ENCODE assay signal across 8 cellular contexts in genomic region chr17:18184143-18185007, GRCh38. TPM values are rescaled to one million over a fixed set of nuclear protein-coding genes. Genes with fewer than 3 reads are reported as not detected.
DNase-seq lines count a peak whose midpoint lies in the region; ATAC-seq and TF ChIP-seq lines count a peak whose summit lies in the region.

No MANE protein-coding gene starts in this region.

- H3K79me2 ChIP-seq in GM23338 (replicated peaks; ENCODE audit: insufficient read depth): peaks cover 52% of the 10 kb centered on the region
- peaks cover 43% of the 10 kb centered on the region for H3K79me2 ChIP-seq in OCI-LY1 (ENCODE audit: insufficient read depth, low read length)

- no peaks in the 10 kb centered on the region for H3K9me2 ChIP-seq in GM23338 (ENCODE audit: insufficient read depth)
- no peaks in the 10 kb centered on the region for H3K9me2 ChIP-seq in OCI-LY1 (ENCODE audit: low read depth, low read length)

- H3K27ac ChIP-seq in C4-2B (peak overlapping the region; percentile 98), GM23338 (ENCODE audit: low read depth) (no peak overlapping the region), OCI-LY1 (ENCODE audit: low read depth, low read length, poor library complexity, severe bottlenecking) (peak overlapping the region; percentile 90), neuronal stem cell (replicated peaks; ENCODE audit: low read length) (no peak overlapping the region)

- peak overlapping the region; percentile 20 for H2AK5ac ChIP-seq in neuronal stem cell (ENCODE audit: low read depth, low read length)

- H3K9me3 ChIP-seq in OCI-LY1 (ENCODE audit: low read length): no peaks in the 10 kb centered on the region
- no peaks in the 10 kb centered on the region for H3K9me3 ChIP-seq in neuronal stem cell (replicated peaks in 1 of 2; ENCODE audit: control insufficient read depth in 2 of 2, insufficient read depth in 1 of 2, low read depth in 1 of 2, low read length in 2 of 2)

- peak; percentile 10 for ATAC-seq in GM23338

- H3K4me3 ChIP-seq in GM23338 (peak overlapping the region; percentile 67), OCI-LY1 (ENCODE audit: low read depth, low read length, poor library complexity, severe bottlenecking) (peak overlapping the region; percentile 69), fibroblast of villous mesenchyme (ENCODE audit: low read depth, low read length) (peak overlapping the region; percentile 81), neuronal stem cell (ENCODE audit: low read length in 2 of 2) (peak overlapping the region; percentile 89 to 97)

- H3K4me1 Mint-ChIP-seq in GM23338: peaks cover 39% of the 10 kb centered on the region

- no peaks in the 10 kb centered on the region for H3K9me3 Mint-ChIP-seq in GM23338

- H3F3A ChIP-seq in GM23338 (replicated peaks; ENCODE audit: low read depth): peaks cover 22% of the 10 kb centered on the region
- H3F3A ChIP-seq in OCI-LY1 (ENCODE audit: insufficient read depth, low read length): no peaks in the 10 kb centered on the region

- H2BK15ac ChIP-seq in neuronal stem cell (ENCODE audit: low read length): no peak overlapping the region

- H3K4me1 ChIP-seq in GM23338 (ENCODE audit: insufficient read depth): peaks cover 26% of the 10 kb centered on the region
- H3K4me1 ChIP-seq in OCI-LY1 (ENCODE audit: insufficient read depth, low read length, severe bottlenecking): peaks cover 48% of the 10 kb centered on the region
- peaks cover 33% of the 10 kb centered on the region in 2 donors for H3K4me1 ChIP-seq in neuronal stem cell (ENCODE audit: control insufficient read depth in 2 of 2, insufficient read depth in 1 of 2, low read depth in 1 of 2, low read length in 2 of 2)

- H2BK12ac ChIP-seq in neuronal stem cell (ENCODE audit: low read length): no peak overlapping the region

- H3K18ac ChIP-seq in neuronal stem cell (ENCODE audit: low read length): peak overlapping the region; percentile 64

- peaks cover 7% of the 10 kb centered on the region for H3K79me1 ChIP-seq in neuronal stem cell (ENCODE audit: low read depth, low read length)

- peak overlapping the region; percentile 97 for H2BK5ac ChIP-seq in neuronal stem cell (ENCODE audit: low read length)

- peak; percentile 70 for DNase-seq in GM23338 (ENCODE audit: low spot score)
- DNase-seq in activated effector memory CD4-positive, alpha-beta T cell treated with Interleukin-2 at 50 U/mL for 16 hours: peak; percentile 49
- DNase-seq in fibroblast of villous mesenchyme (ENCODE audit: low read depth): peak; percentile 51
- peak; percentile 33 for DNase-seq in neuronal stem cell (ENCODE audit: low spot score)
- DNase-seq in superior temporal gyrus (ENCODE audit: extremely low spot score): peak; percentile 48
- DNase-seq in NCI-H1930 (lab: John Stamatoyannopoulos, UW): no peak

- H3K36me3 ChIP-seq in GM23338 (ENCODE audit: insufficient read depth): peaks cover 7% of the 10 kb centered on the region; the same call in 1 of the 2 replicates
- H3K36me3 ChIP-seq in OCI-LY1 (ENCODE audit: insufficient read depth, low read length): peaks cover 30% of the 10 kb centered on the region; the same call in 1 of the 2 replicates
- H3K36me3 ChIP-seq in neuronal stem cell (replicated peaks in 1 of 2; ENCODE audit: control insufficient read depth in 2 of 2, insufficient read depth in 2 of 2, low read length in 2 of 2): peaks cover 19 to 43% of the 10 kb centered on the region in 2 donors

- H3K23ac ChIP-seq in neuronal stem cell (ENCODE audit: low read depth, low read length, poor library complexity): peak overlapping the region; percentile 96

- TF ChIP-seq CTCF in C4-2B (conservative IDR thresholded peaks at IDR 0.05): no peak; the same call in 1 of the 2 replicates
- TF ChIP-seq CTCF in GM23338 (conservative IDR thresholded peaks at IDR 0.05; ENCODE audit: low read depth in 2 of 2): peak in 1 of 2 experiments; percentile 20; a peak in 1 of 4 replicates
- no peak for TF ChIP-seq CTCF in OCI-LY1 (IDR thresholded peaks at IDR 0.05; ENCODE audit: low read length)
- no peak for TF ChIP-seq CTCF in fibroblast of villous mesenchyme (IDR thresholded peaks at IDR 0.05; ENCODE audit: insufficient read depth, low read depth, low read length)

- peak overlapping the region; percentile 86 for H3K9ac ChIP-seq in OCI-LY1 (ENCODE audit: low read length)
- peak overlapping the region; percentile 97 for H3K9ac ChIP-seq in neuronal stem cell (ENCODE audit: low read depth, low read length, poor library complexity)

- peaks cover 12% of the 10 kb centered on the region for H3K27me3 Mint-ChIP-seq in GM23338 (ENCODE audit: insufficient read depth, low read depth, poor library complexity)

- H3K36me3 Mint-ChIP-seq in GM23338 (ENCODE audit: low read depth): peaks cover 31% of the 10 kb centered on the region

- no CpG with 5 or more reads among the region's 91 CpGs for WGBS in neuronal stem cell (ENCODE audit: extremely low coverage in 2 of 2, insufficient read length in 2 of 2, insufficient replicate concordance in 1 of 2), 2 donors

- H4K91ac ChIP-seq in neuronal stem cell (ENCODE audit: low read depth, low read length, poor library complexity): no peak overlapping the region

- H3K14ac ChIP-seq in neuronal stem cell (ENCODE audit: low read length): peak overlapping the region; percentile 92

- no peaks in the 10 kb centered on the region for H3K27me3 ChIP-seq in GM23338 (ENCODE audit: insufficient read depth)
- H3K27me3 ChIP-seq in OCI-LY1 (ENCODE audit: insufficient read depth, low read length): no peaks in the 10 kb centered on the region
- no peaks in the 10 kb centered on the region for H3K27me3 ChIP-seq in neuronal stem cell (ENCODE audit: control insufficient read depth in 3 of 3, insufficient read depth in 3 of 3, low read depth in 1 of 3, low read length in 3 of 3)

- H3K4me3 Mint-ChIP-seq in GM23338: peak overlapping the region; percentile 94

- no peak overlapping the region for H4K8ac ChIP-seq in neuronal stem cell (ENCODE audit: low read depth, low read length)

- H3K4ac ChIP-seq in neuronal stem cell (ENCODE audit: low read length): no peak overlapping the region

- no peak overlapping the region for H2BK120ac ChIP-seq in neuronal stem cell (ENCODE audit: low read depth, low read length)

- H2AFZ ChIP-seq in GM23338 (peak overlapping the region; percentile 14; the same call in 1 of the 2 replicates), OCI-LY1 (ENCODE audit: low read length) (no peak overlapping the region), neuronal stem cell (ENCODE audit: low read length) (peak overlapping the region; percentile 95)

- H3K27ac Mint-ChIP-seq in GM23338: peak overlapping the region; percentile 70; the same call in 1 of the 2 replicates

- peak overlapping the region; percentile 100 for H3K4me2 ChIP-seq in GM23338
- peak overlapping the region; percentile 90 for H3K4me2 ChIP-seq in OCI-LY1 (ENCODE audit: low read length)
- H3K4me2 ChIP-seq in neuronal stem cell (ENCODE audit: insufficient read depth, low read length, poor library complexity, severe bottlenecking): peak overlapping the region; percentile 99

- peaks cover 47% of the 10 kb centered on the region for H4K20me1 ChIP-seq in GM23338 (replicated peaks; ENCODE audit: insufficient read depth)
- H4K20me1 ChIP-seq in OCI-LY1 (ENCODE audit: insufficient read depth, low read length): no peaks in the 10 kb centered on the region

RNA-seq across cellular contexts. Expression of gene ALKBH5, which starts 0.7 kb away (rescaled TPM):
- total RNA-seq in GM23338 (2014; rRNA removed; shearing (Covaris generic)): 103 and 117 TPM in 2 replicates
- 32.2 TPM in 2 replicates for polyA plus RNA-seq in GM23338 (2016; fragmentation: Nextera tagmentation; extraction: Ambion mirVana)
- total RNA-seq in fibroblast of villous mesenchyme: 113 and 144 TPM in 2 replicates
- 74.3 TPM for polyA plus RNA-seq in neuronal stem cell (2013, experiment 1 of 2)
- polyA plus RNA-seq in neuronal stem cell (2013, experiment 2 of 2): 79.4 TPM

RNA-seq across cellular contexts. Expression of gene LLGL1, which starts 41.1 kb away (rescaled TPM):
- total RNA-seq in GM23338 (2014; rRNA removed; shearing (Covaris generic)): 118 and 129 TPM in 2 replicates
- polyA plus RNA-seq in GM23338 (2016; fragmentation: Nextera tagmentation; extraction: Ambion mirVana): 5.9 TPM in 2 replicates
- 44.0 and 49.3 TPM in 2 replicates for total RNA-seq in fibroblast of villous mesenchyme
- polyA plus RNA-seq in neuronal stem cell (2013, experiment 1 of 2): 72.8 TPM
- 73.5 TPM for polyA plus RNA-seq in neuronal stem cell (2013, experiment 2 of 2)

Comparison
In these comparisons a context has a peak if more than half of its experiments do, and no peak if none do; other contexts are left out.
1. H3K27ac ChIP-seq: peak in C4-2B (single experiment) and OCI-LY1 (single experiment); none in GM23338 (single experiment) and neuronal stem cell (single experiment).
2. DNase-seq: peak in GM23338 (single experiment), activated effector memory CD4-positive, alpha-beta T cell treated with Interleukin-2 at 50 U/mL for 16 hours (single experiment), fibroblast of villous mesenchyme (single experiment), neuronal stem cell (single experiment) and superior temporal gyrus (single experiment); none in NCI-H1930 (0 of 2).
3. Peak in every context shown above with its lines, with median percentiles within 50 percentile points of each other: H3K4me2 ChIP-seq and H3K4me3 ChIP-seq.